In the genomic region with DNA sequence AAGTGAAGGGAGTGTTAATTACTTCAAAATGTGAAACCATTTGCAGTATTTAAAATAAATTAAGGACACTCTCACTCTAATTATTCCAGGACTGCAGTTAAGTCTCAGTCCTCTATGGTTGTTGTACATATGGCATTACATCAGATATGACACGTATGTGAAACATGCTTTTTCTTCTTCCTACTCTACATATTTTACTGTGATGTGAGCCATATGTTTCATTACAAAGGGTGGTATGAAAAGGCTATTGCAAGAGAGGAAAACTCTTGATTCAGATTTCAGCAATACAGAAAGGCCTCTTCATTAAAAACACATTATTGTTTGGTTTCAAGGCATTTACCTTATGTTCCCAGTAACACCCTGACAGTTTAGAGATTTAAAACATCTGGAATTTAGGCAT, we compare ENCODE assay signal across 20 cellular contexts.
DNase-seq lines count a peak whose midpoint lies in the region; ATAC-seq, FAIRE-seq and TF ChIP-seq lines count a peak whose summit lies in the region.
"Had no signal": no experiment of that assay in that cellular context is flagged by ENCODE, and none has a peak within 500 bp of the region (broad histone marks: within the 10 kb centered on the region; RNA-seq: fewer than 3 reads in every experiment).

No MANE protein-coding gene starts in this region.

- WGBS in smooth muscle cell (ENCODE audit: low lambda C conversion rate): 30% methylated on average over 1 of the region's 1 CpG

- H3K27me3 ChIP-seq in Loucy (ENCODE audit: insufficient read depth, low read length, poor library complexity, severe bottlenecking): no peaks in the 10 kb centered on the region
- no peaks in the 10 kb centered on the region for H3K27me3 ChIP-seq in bronchial epithelial cell (ENCODE audit: control insufficient read depth, insufficient read depth, low read length)
- no peaks in the 10 kb centered on the region for H3K27me3 ChIP-seq in smooth muscle cell (ENCODE audit: low read depth)
- H3K27me3 ChIP-seq: BLaER1 treated with 17β-estradiol and CSF1 and Interleukin-3, amounts not matched to agents 10 nM and 100 nM; Peyer's patch; SJSA1 had no signal

- H4K20me1 ChIP-seq in Loucy (ENCODE audit: insufficient read depth, low read length, poor library complexity, severe bottlenecking): peaks cover 21% of the 10 kb centered on the region
- H4K20me1 ChIP-seq in smooth muscle cell (ENCODE audit: low read depth): no peaks in the 10 kb centered on the region
- H4K20me1 ChIP-seq: BLaER1 treated with 17β-estradiol and CSF1 and Interleukin-3, amounts not matched to agents 10 nM and 100 nM had no signal

- H3K9me3 ChIP-seq in Loucy (ENCODE audit: insufficient read depth, low read depth, low read length): no peaks in the 10 kb centered on the region
- no peaks in the 10 kb centered on the region for H3K9me3 ChIP-seq in smooth muscle cell (replicated peaks; ENCODE audit: low read depth)
- H3K9me3 ChIP-seq: BLaER1 treated with 17β-estradiol and CSF1 and Interleukin-3, amounts not matched to agents 10 nM and 100 nM; Peyer's patch; SJSA1 had no signal

- H3K9me2 ChIP-seq in Loucy (replicated peaks; ENCODE audit: low read depth, low read length): no peaks in the 10 kb centered on the region

- no peaks in the 10 kb centered on the region; the same call in 1 of the 2 replicates for H3K36me3 ChIP-seq in Loucy (ENCODE audit: insufficient read depth, low read length)
- no peaks in the 10 kb centered on the region for H3K36me3 ChIP-seq in bronchial epithelial cell (ENCODE audit: control insufficient read depth, insufficient read depth, low read length)
- no peaks in the 10 kb centered on the region for H3K36me3 ChIP-seq in smooth muscle cell (ENCODE audit: low read depth)
- H3K36me3 ChIP-seq: BLaER1 treated with 17β-estradiol and CSF1 and Interleukin-3, amounts not matched to agents 10 nM and 100 nM; Peyer's patch; SJSA1 had no signal

- peaks cover 57% of the 10 kb centered on the region for H3K4me1 ChIP-seq in Loucy (ENCODE audit: insufficient read depth, low read length, poor library complexity, severe bottlenecking)
- H3K4me1 ChIP-seq in smooth muscle cell (ENCODE audit: low read depth): peaks cover 19% of the 10 kb centered on the region
- H3K4me1 ChIP-seq: Peyer's patch, SJSA1 had no signal

- no peaks in the 10 kb centered on the region for H3F3A ChIP-seq in Loucy (ENCODE audit: low read depth)
- H3F3A ChIP-seq in smooth muscle cell (ENCODE audit: low read depth): peaks cover 2% of the 10 kb centered on the region

- peak overlapping the region; percentile 48 for H3K27ac ChIP-seq in smooth muscle cell (ENCODE audit: low read depth)
- H3K27ac ChIP-seq: BLaER1 treated with 17β-estradiol and CSF1 and Interleukin-3, amounts not matched to agents 10 nM and 100 nM; Peyer's patch; SJSA1 had no signal

- H3K4me3 ChIP-seq in Loucy (ENCODE audit: low read length, poor library complexity, severe bottlenecking) (peak overlapping the region; percentile 19), bronchial epithelial cell (ENCODE audit: low read depth, low read length) (no peak overlapping the region), fibroblast of pulmonary artery (replicated peaks; ENCODE audit: low read depth, low read length) (no peak overlapping the region), smooth muscle cell (no peak overlapping the region)
- H3K4me3 ChIP-seq: BLaER1 treated with 17β-estradiol and CSF1 and Interleukin-3, amounts not matched to agents 10 nM and 100 nM; Peyer's patch; SJSA1 had no signal

- H3K4me2 ChIP-seq in Loucy (ENCODE audit: low read depth, low read length, poor library complexity, severe bottlenecking) (peak overlapping the region; percentile 50), smooth muscle cell (peak overlapping the region; percentile 7)
- H3K4me2 ChIP-seq: BLaER1 treated with 17β-estradiol and CSF1 and Interleukin-3, amounts not matched to agents 10 nM and 100 nM had no signal

- TF ChIP-seq CTCF in Loucy (conservative IDR thresholded peaks at IDR 0.05; ENCODE audit: low read length): no peak
- no peak for TF ChIP-seq CTCF in bronchial epithelial cell (IDR thresholded peaks at IDR 0.05; ENCODE audit: insufficient read depth, low read length, severe bottlenecking)
- TF ChIP-seq CTCF in fibroblast of pulmonary artery (IDR thresholded peaks at IDR 0.05; ENCODE audit: low read length, missing control alignments): no peak
- TF ChIP-seq CTCF in smooth muscle cell (IDR thresholded peaks at IDR 0.05; ENCODE audit: borderline replicate concordance, insufficient read depth, poor library complexity, severe bottlenecking): no peak

- H3K79me2 ChIP-seq in Loucy (ENCODE audit: insufficient read depth, low read length) (peaks cover 84% of the 10 kb centered on the region), smooth muscle cell (ENCODE audit: low read depth) (no peaks in the 10 kb centered on the region)

- FAIRE-seq in bronchial epithelial cell (lab: Jason Lieb, UNC): no peak
- FAIRE-seq: H54 had no signal

- DNase-seq in bronchial epithelial cell (ENCODE audit: low read depth) (peak; percentile 55), fibroblast of pulmonary artery (ENCODE audit: low read depth) (peak; percentile 9), smooth muscle cell (lab: John Stamatoyannopoulos, UW; ENCODE audit: unreplicated experiment) (no peak), kidney tubule cell (ENCODE audit: low spot score) (no peak), hepatic stellate cell (ENCODE audit: low spot score) (no peak)
- DNase-seq: CD8-positive, alpha-beta T cell; DMS79 treated with DMSO at 0.1 percent for 48 hours; HFFc6; NCI-H146; NCI-H2029 treated with DMSO at 0.1 percent for 48 hours; NCI-H2171; NCI-H446; NCI-H748 treated with DMSO at 0.1 percent for 48 hours; NK-92 treated with Interleukin-12 subunit alpha and Interleukin-12 subunit beta, amount 100 ng/mL, for 24 hours; Peyer's patch had no signal

- H3K9ac ChIP-seq in Loucy (ENCODE audit: low read depth, low read length, poor library complexity, severe bottlenecking) (peak overlapping the region; percentile 25), smooth muscle cell (ENCODE audit: low read depth) (no peak overlapping the region)
- H3K9ac ChIP-seq: BLaER1 treated with 17β-estradiol and CSF1 and Interleukin-3, amounts not matched to agents 10 nM and 100 nM had no signal

- no peak for ATAC-seq in HG03196 (IDR thresholded peaks at IDR 0.05; ENCODE audit: unreplicated experiment)
- ATAC-seq: CD8-positive, alpha-beta T cell had no signal

- no peak overlapping the region for H2AFZ ChIP-seq in Loucy (ENCODE audit: low read length)
- no peak overlapping the region for H2AFZ ChIP-seq in smooth muscle cell (ENCODE audit: low read depth)

Comparison
In these comparisons a context has a peak if more than half of its experiments do, and no peak if none do; other contexts are left out.
1. DNase-seq: peak in bronchial epithelial cell (single experiment) and fibroblast of pulmonary artery (single experiment); none in smooth muscle cell (single experiment), kidney tubule cell (single experiment) and hepatic stellate cell (single experiment).